Comparison of ENCODE assay signal across 16 cellular contexts in the genomic region with DNA sequence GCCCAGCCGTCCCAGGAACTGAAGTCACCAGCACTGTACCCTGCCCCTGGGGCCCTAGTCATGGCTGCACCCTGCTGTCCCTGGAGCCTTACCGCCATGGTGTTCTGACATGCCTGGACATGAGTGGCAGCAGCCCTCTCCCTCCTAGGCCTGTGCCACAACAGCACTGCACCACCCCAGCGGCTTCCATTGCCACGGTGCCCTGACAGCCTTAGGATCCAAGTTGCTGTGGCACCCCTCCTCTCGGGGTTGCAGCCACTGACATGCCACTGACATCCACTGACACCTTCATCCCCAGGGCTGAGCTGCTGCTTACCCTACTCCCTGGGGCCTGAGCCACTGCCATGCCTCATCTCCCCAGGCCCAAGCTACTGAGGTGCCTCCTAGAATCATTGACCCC. TPM values are rescaled to one million over a fixed set of nuclear protein-coding genes. Genes with fewer than 3 reads are reported as not detected.
"Had no signal": no experiment of that assay in that cellular context is flagged by ENCODE, and none has a peak within 500 bp of the region (broad histone marks: within the 10 kb centered on the region; RNA-seq: fewer than 3 reads in every experiment).

No MANE protein-coding gene starts in this region.

- H3K27ac ChIP-seq: body of pancreas, SK-N-MC had no signal

- H3K9me3 ChIP-seq: body of pancreas had no signal

- H3K4me3 Mint-ChIP-seq: activated naive CD8-positive, alpha-beta T cell; activated T-cell treated with anti-CD3 and anti-CD28 coated beads, Interleukin-2, amount 50 U/mL, for 24 hours; dendritic cell treated with granulocyte-macrophage colony-stimulating factor and Interleukin-4, amounts not matched to agents 40 ng/mL and 50 ng/mL, for 4 days; effector memory CD8-positive, alpha-beta T cell; naive thymus-derived CD8-positive, alpha-beta T cell; stimulated activated naive CD8-positive, alpha-beta T cell treated with anti-CD3 and anti-CD28 coated beads, Interleukin-15, Interleukin-2, amounts not matched to agents 100 ng/mL and 50 ng/mL, for 24 hours had no signal

- H3K4me3 ChIP-seq: body of pancreas, SK-N-MC had no signal

- H3K4me1 ChIP-seq: body of pancreas had no signal

- FAIRE-seq: keratinocyte had no signal

- H3K4me1 Mint-ChIP-seq: naive thymus-derived CD8-positive, alpha-beta T cell had no signal

- H3K9me3 Mint-ChIP-seq: dendritic cell treated with granulocyte-macrophage colony-stimulating factor and Interleukin-4, amounts not matched to agents 40 ng/mL and 50 ng/mL, for 4 days; effector memory CD8-positive, alpha-beta T cell had no signal

- H3K27ac Mint-ChIP-seq: activated naive CD8-positive, alpha-beta T cell; activated T-cell treated with anti-CD3 and anti-CD28 coated beads, Interleukin-2, amount 50 U/mL, for 24 hours; dendritic cell treated with granulocyte-macrophage colony-stimulating factor and Interleukin-4, amounts not matched to agents 40 ng/mL and 50 ng/mL, for 4 days; effector memory CD8-positive, alpha-beta T cell; naive thymus-derived CD8-positive, alpha-beta T cell; stimulated activated naive CD8-positive, alpha-beta T cell treated with anti-CD3 and anti-CD28 coated beads, Interleukin-15, Interleukin-2, amounts not matched to agents 100 ng/mL and 50 ng/mL, for 24 hours had no signal

- ATAC-seq: activated CD4-positive, CD25-positive, alpha-beta regulatory T cell treated with anti-CD3 and anti-CD28 coated beads, Interleukin-2, amount 50 U/mL, for 24 hours; body of pancreas; effector memory CD8-positive, alpha-beta T cell; left lobe of liver; naive thymus-derived CD8-positive, alpha-beta T cell; right cardiac atrium had no signal

- DNase-seq: activated CD4-positive, alpha-beta T cell treated with anti-CD3 and anti-CD28 coated beads, Interleukin-2, amount 50 U/mL, for 1 hour; activated gamma-delta T cell treated with Interleukin-2 at 50 U/mL for 16 hours; activated T-cell treated with anti-CD3 and anti-CD28 coated beads, Interleukin-2, amount 50 U/mL, for 24 hours; amniotic stem cell; body of pancreas; effector memory CD8-positive, alpha-beta T cell; naive thymus-derived CD8-positive, alpha-beta T cell; posterior cingulate gyrus; right cardiac atrium had no signal

- H3K27me3 Mint-ChIP-seq: dendritic cell treated with granulocyte-macrophage colony-stimulating factor and Interleukin-4, amounts not matched to agents 40 ng/mL and 50 ng/mL, for 4 days had no signal

- H3K36me3 Mint-ChIP-seq: activated naive CD8-positive, alpha-beta T cell; naive thymus-derived CD8-positive, alpha-beta T cell had no signal

RNA-seq across cellular contexts. Expression of gene SHH, which starts 39.6 kb away (rescaled TPM):
- total RNA-seq: naive thymus-derived CD8-positive, alpha-beta T cell; right cardiac atrium had no signal
- polyA plus RNA-seq: keratinocyte, right cardiac atrium had no signal
